Comparison of ENCODE assay signal across 24 cellular contexts in genomic region chr12:45909041-45909713, GRCh38.
DNase-seq lines count a peak whose midpoint lies in the region; TF ChIP-seq lines count a peak whose summit lies in the region.
"Had no signal": no experiment of that assay in that cellular context is flagged by ENCODE, and none has a peak within 500 bp of the region (broad histone marks: within the 10 kb centered on the region; RNA-seq: fewer than 3 reads in every experiment).

No MANE protein-coding gene starts in this region.

- peaks cover 4% of the 10 kb centered on the region for H3K4me1 ChIP-seq in fibroblast of lung (ENCODE audit: control insufficient read depth, extremely low read depth, insufficient read depth, low read length)
- peaks cover 5% of the 10 kb centered on the region for H3K4me1 ChIP-seq in GM23248 (ENCODE audit: insufficient read depth)
- no peaks in the 10 kb centered on the region for H3K4me1 ChIP-seq in tibial artery
- H3K4me1 ChIP-seq: A549, foreskin keratinocyte, lower lobe of right lung, psoas muscle had no signal

- TF ChIP-seq CTCF in fibroblast of lung (conservative IDR thresholded peaks at IDR 0.05 in 1 of 2, IDR thresholded peaks at IDR 0.05 in 1 of 2; ENCODE audit: low read depth in 1 of 2, low read length in 2 of 2) (no peak), tibial artery (IDR thresholded peaks at IDR 0.05) (no peak)

- H3K9me3 ChIP-seq in fibroblast of lung (ENCODE audit: control insufficient read depth, insufficient read depth, low read depth, low read length): no peaks in the 10 kb centered on the region
- no peaks in the 10 kb centered on the region for H3K9me3 ChIP-seq in GM23248 (ENCODE audit: low read depth)
- H3K9me3 ChIP-seq in tibial artery: no peaks in the 10 kb centered on the region
- H3K9me3 ChIP-seq: A549, BLaER1, lower lobe of right lung, psoas muscle had no signal

- H3K27ac ChIP-seq in fibroblast of lung (ENCODE audit: insufficient read depth, low read length) (no peak overlapping the region), GM23248 (no peak overlapping the region), tibial artery (no peak overlapping the region)
- H3K27ac ChIP-seq: A549, BLaER1, dorsolateral prefrontal cortex, foreskin keratinocyte, lower lobe of right lung, psoas muscle had no signal

- in situ Hi-C loops in GM23248 (cut with MboI): no loop called here

- no peaks in the 10 kb centered on the region for H3K4me1 Mint-ChIP-seq in activated naive CD4-positive, alpha-beta T cell treated with anti-CD3 and anti-CD28 coated beads, Interleukin-2, amount 10 ng/mL, durations not matched to agents 7 days and 5 days
- no peaks in the 10 kb centered on the region for H3K4me1 Mint-ChIP-seq in activated naive CD4-positive, alpha-beta T cell treated with anti-CD3 and anti-CD28 coated beads for 36 hours (ENCODE audit: low read depth)
- H3K4me1 Mint-ChIP-seq: activated CD4-positive, alpha-beta memory T cell treated with anti-CD3 and anti-CD28 coated beads, Interleukin-2, amount 10 ng/mL, durations not matched to agents 7 days and 5 days had no signal

- no peak overlapping the region for H3K4me3 Mint-ChIP-seq in activated naive CD4-positive, alpha-beta T cell treated with anti-CD3 and anti-CD28 coated beads, Interleukin-2, amount 10 ng/mL, durations not matched to agents 7 days and 5 days
- no peak overlapping the region for H3K4me3 Mint-ChIP-seq in activated naive CD4-positive, alpha-beta T cell treated with anti-CD3 and anti-CD28 coated beads for 36 hours
- H3K4me3 Mint-ChIP-seq: activated CD4-positive, alpha-beta memory T cell treated with anti-CD3 and anti-CD28 coated beads, Interleukin-2, amount 10 ng/mL, durations not matched to agents 7 days and 5 days had no signal

- H4K20me1 ChIP-seq in fibroblast of lung (ENCODE audit: control insufficient read depth, extremely low read depth, insufficient read depth, low read length) (no peaks in the 10 kb centered on the region), GM23248 (ENCODE audit: insufficient read depth) (no peaks in the 10 kb centered on the region)
- H4K20me1 ChIP-seq: BLaER1 had no signal

- no peak overlapping the region for H3K4me3 ChIP-seq in fibroblast of lung (replicated peaks in 1 of 4; ENCODE audit: control extremely low read depth in 1 of 4, insufficient read depth in 1 of 4, low read depth in 3 of 4, low read length in 4 of 4)
- H3K4me3 ChIP-seq in GM23248: no peak overlapping the region
- H3K4me3 ChIP-seq in tibial artery: no peak overlapping the region
- H3K4me3 ChIP-seq: A549, BLaER1, dorsolateral prefrontal cortex, lower lobe of right lung, psoas muscle had no signal

- peaks cover 25% of the 10 kb centered on the region for H3F3A ChIP-seq in GM23248 (ENCODE audit: insufficient read depth)

- WGBS in GM23248 (ENCODE audit: low coverage in 1 of 2, low lambda C conversion rate in 2 of 2, missing lambda C conversion rate in 2 of 2), 2 experiments: 56 to 59% methylated on average over 4 of the region's 4 CpGs

- CTCF ChIA-PET in activated naive CD4-positive, alpha-beta T cell treated with anti-CD3 and anti-CD28 coated beads, Interleukin-2, amount 10 ng/mL, durations not matched to agents 7 days and 5 days (lab: Charles Lee): no interaction called here
- CTCF ChIA-PET in activated naive CD4-positive, alpha-beta T cell treated with anti-CD3 and anti-CD28 coated beads for 36 hours (lab: Charles Lee): no interaction called here

- H2AFZ ChIP-seq in fibroblast of lung (ENCODE audit: low read length): no peak overlapping the region
- no peak overlapping the region for H2AFZ ChIP-seq in GM23248

- no peaks in the 10 kb centered on the region for H3K9me2 ChIP-seq in GM23248 (ENCODE audit: insufficient read depth)

- peak overlapping the region; percentile 56 for H3K27ac Mint-ChIP-seq in activated naive CD4-positive, alpha-beta T cell treated with anti-CD3 and anti-CD28 coated beads, Interleukin-2, amount 10 ng/mL, durations not matched to agents 7 days and 5 days
- H3K27ac Mint-ChIP-seq in activated naive CD4-positive, alpha-beta T cell treated with anti-CD3 and anti-CD28 coated beads for 36 hours: no peak overlapping the region
- H3K27ac Mint-ChIP-seq: activated CD4-positive, alpha-beta memory T cell treated with anti-CD3 and anti-CD28 coated beads, Interleukin-2, amount 10 ng/mL, durations not matched to agents 7 days and 5 days had no signal

- H3K27me3 Mint-ChIP-seq in activated naive CD4-positive, alpha-beta T cell treated with anti-CD3 and anti-CD28 coated beads, Interleukin-2, amount 10 ng/mL, durations not matched to agents 7 days and 5 days: no peaks in the 10 kb centered on the region
- no peaks in the 10 kb centered on the region for H3K27me3 Mint-ChIP-seq in activated naive CD4-positive, alpha-beta T cell treated with anti-CD3 and anti-CD28 coated beads for 36 hours (ENCODE audit: low read depth)
- H3K27me3 Mint-ChIP-seq: activated CD4-positive, alpha-beta memory T cell treated with anti-CD3 and anti-CD28 coated beads, Interleukin-2, amount 10 ng/mL, durations not matched to agents 7 days and 5 days had no signal

- H3K36me3 ChIP-seq in fibroblast of lung (ENCODE audit: control insufficient read depth, insufficient read depth, low read length) (no peaks in the 10 kb centered on the region), GM23248 (ENCODE audit: low read depth) (peaks cover 5% of the 10 kb centered on the region; the same call in 1 of the 2 replicates), tibial artery (peaks cover 7 to 29% (median 7%) of the 10 kb centered on the region in 3 donors)

- H3K27me3 ChIP-seq in fibroblast of lung (ENCODE audit: control insufficient read depth, insufficient read depth, low read length) (no peaks in the 10 kb centered on the region), GM23248 (replicated peaks; ENCODE audit: insufficient read depth) (no peaks in the 10 kb centered on the region), tibial artery (no peaks in the 10 kb centered on the region)
- H3K27me3 ChIP-seq: BLaER1, dorsolateral prefrontal cortex, foreskin keratinocyte had no signal

- H3K9me3 Mint-ChIP-seq in activated naive CD4-positive, alpha-beta T cell treated with anti-CD3 and anti-CD28 coated beads, Interleukin-2, amount 10 ng/mL, durations not matched to agents 7 days and 5 days: no peaks in the 10 kb centered on the region
- no peaks in the 10 kb centered on the region for H3K9me3 Mint-ChIP-seq in activated naive CD4-positive, alpha-beta T cell treated with anti-CD3 and anti-CD28 coated beads for 36 hours
- H3K9me3 Mint-ChIP-seq: activated CD4-positive, alpha-beta memory T cell treated with anti-CD3 and anti-CD28 coated beads, Interleukin-2, amount 10 ng/mL, durations not matched to agents 7 days and 5 days had no signal

- peaks cover 18% of the 10 kb centered on the region for H3K36me3 Mint-ChIP-seq in activated naive CD4-positive, alpha-beta T cell treated with anti-CD3 and anti-CD28 coated beads, Interleukin-2, amount 10 ng/mL, durations not matched to agents 7 days and 5 days
- H3K36me3 Mint-ChIP-seq in activated naive CD4-positive, alpha-beta T cell treated with anti-CD3 and anti-CD28 coated beads for 36 hours (ENCODE audit: low read depth): peaks cover 3% of the 10 kb centered on the region

- no peak overlapping the region for H3K9ac ChIP-seq in fibroblast of lung (ENCODE audit: insufficient read depth, low read length)
- no peak overlapping the region for H3K9ac ChIP-seq in GM23248
- H3K9ac ChIP-seq: BLaER1 had no signal

- no peak overlapping the region for H3K4me2 ChIP-seq in fibroblast of lung (ENCODE audit: extremely low read depth, insufficient read depth, low read length)
- H3K4me2 ChIP-seq in GM23248 (ENCODE audit: unreplicated experiment): no peak overlapping the region
- H3K4me2 ChIP-seq: A549, BLaER1 had no signal

- DNase-seq in activated naive CD4-positive, alpha-beta T cell treated with anti-CD3 and anti-CD28 coated beads, Interleukin-2, amount 10 ng/mL, durations not matched to agents 7 days and 5 days: no peak
- no peak for DNase-seq in activated naive CD4-positive, alpha-beta T cell treated with anti-CD3 and anti-CD28 coated beads for 36 hours
- DNase-seq in NCI-H748 treated with DMSO at 0.1 percent for 48 hours (lab: John Stamatoyannopoulos, UW): peak; percentile 9
- DNase-seq in fibroblast of lung (ENCODE audit: low read depth in 2 of 2): peak; percentile 28 to 71
- DNase-seq in renal cortical epithelial cell (ENCODE audit: low read depth): peak; percentile 4
- DNase-seq in NK-92 treated with Interleukin-12 subunit alpha and Interleukin-12 subunit beta, amount 100 ng/mL, for 24 hours (lab: John Stamatoyannopoulos, UW): no peak
- no peak for DNase-seq in GM23248
- DNase-seq in tibial artery: no peak
- DNase-seq: activated CD4-positive, alpha-beta memory T cell treated with anti-CD3 and anti-CD28 coated beads, Interleukin-2, amount 10 ng/mL, durations not matched to agents 7 days and 5 days; activated CD4-positive, CD25-positive, alpha-beta regulatory T cell; activated naive CD4-positive, alpha-beta T cell treated with anti-CD3 and anti-CD28 coated beads, Interleukin-2, amount 50 U/mL, for 16 hours; anterior cingulate cortex; central memory CD4-positive, alpha-beta T cell; dorsolateral prefrontal cortex; foreskin keratinocyte; hippocampal formation; lower lobe of right lung; MV-4-11; NCI-H187 treated with DMSO at 0.1 percent for 48 hours; NCI-H510A; psoas muscle; stimulated activated CD4-positive, alpha-beta T cell treated with anti-CD3 and anti-CD28 coated beads, Interleukin-1b, Interleukin-23, amount 100 ng/mL, for 48 hours had no signal

- intact Hi-C loops in activated naive CD4-positive, alpha-beta T cell treated with anti-CD3 and anti-CD28 coated beads for 36 hours (cut with micrococcal nuclease): no loop called here
- intact Hi-C loops in tibial artery (cut with DNase I; ENCODE audit: low total_unique reads): no loop called here

- no peaks in the 10 kb centered on the region for H3K79me2 ChIP-seq in fibroblast of lung (ENCODE audit: control insufficient read depth, insufficient read depth, low read length)
- H3K79me2 ChIP-seq in GM23248 (ENCODE audit: insufficient read depth): no peaks in the 10 kb centered on the region

Comparison
In these comparisons a context has a peak if more than half of its experiments do, and no peak if none do; other contexts are left out.
1. DNase-seq: peak in NCI-H748 treated with DMSO at 0.1 percent for 48 hours (single experiment), fibroblast of lung (2 of 2) and renal cortical epithelial cell (single experiment); none in activated naive CD4-positive, alpha-beta T cell treated with anti-CD3 and anti-CD28 coated beads, Interleukin-2, amount 10 ng/mL, durations not matched to agents 7 days and 5 days (single experiment), activated naive CD4-positive, alpha-beta T cell treated with anti-CD3 and anti-CD28 coated beads for 36 hours (single experiment), NK-92 treated with Interleukin-12 subunit alpha and Interleukin-12 subunit beta, amount 100 ng/mL, for 24 hours (single experiment), GM23248 (single experiment) and tibial artery (0 of 2).